In the genomic region with DNA sequence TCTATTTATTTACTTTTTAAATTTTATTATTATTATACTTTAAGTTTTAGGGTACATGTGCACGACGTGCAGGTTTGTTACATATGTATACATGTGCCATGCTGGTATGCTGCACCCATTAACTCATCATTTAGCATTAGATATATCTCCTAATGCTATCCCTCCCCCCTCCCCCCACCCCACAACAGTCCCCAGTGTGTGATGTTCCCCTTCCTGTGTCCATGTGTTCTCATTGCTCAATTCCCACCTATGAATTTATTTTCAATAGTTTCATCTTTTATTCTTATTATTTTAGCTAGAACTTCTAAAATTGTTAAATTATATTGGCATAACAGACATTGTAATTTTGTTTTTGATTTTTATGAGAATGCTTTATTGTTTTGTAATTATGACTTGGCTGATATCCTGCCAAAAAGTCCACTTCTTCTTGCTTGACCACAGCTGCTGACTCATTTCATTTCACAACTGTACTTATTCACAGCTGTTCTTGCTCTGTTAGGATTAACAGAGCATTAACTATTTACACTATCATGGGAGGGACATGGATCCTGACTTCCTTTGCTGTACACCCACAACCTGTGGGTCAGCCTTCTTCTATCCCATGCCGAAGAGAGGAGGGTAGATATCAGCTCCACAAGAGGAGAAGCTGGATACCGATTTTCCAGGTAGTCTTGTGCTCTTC, we compare ENCODE assay signal across 8 cellular contexts. TPM values are rescaled to one million over a fixed set of nuclear protein-coding genes. Genes with fewer than 3 reads are reported as not detected.
DNase-seq lines count a peak whose midpoint lies in the region; ATAC-seq and TF ChIP-seq lines count a peak whose summit lies in the region.
"Not testable (repeated sequence)": the region's sequence is repeated elsewhere in the genome, so short reads cannot be mapped to it uniquely, and the experiment has no call there.

No MANE protein-coding gene starts in this region.

- peak overlapping the region; percentile 57; the same call in 1 of the 2 replicates for H3K9ac ChIP-seq in OCI-LY3 (ENCODE audit: low read length)
- H3K9ac ChIP-seq in fibroblast of lung (ENCODE audit: insufficient read depth, low read length), result not testable (repeated sequence)

- peak overlapping the region; percentile 51 for H3K4me2 ChIP-seq in OCI-LY3 (ENCODE audit: low read length)
- H3K4me2 ChIP-seq in fibroblast of lung (ENCODE audit: extremely low read depth, insufficient read depth, low read length), result peak overlapping the region; percentile 91

- peak overlapping the region; percentile 74 to 77 for H3K4me3 Mint-ChIP-seq in activated T-cell treated with anti-CD3 and anti-CD28 coated beads, Interleukin-2, amount 50 U/mL, for 72 hours

- H3K4me1 Mint-ChIP-seq in activated T-cell treated with anti-CD3 and anti-CD28 coated beads, Interleukin-2, amount 50 U/mL, for 72 hours (ENCODE audit: low read depth), result peaks cover 48% of the 10 kb centered on the region

- WGBS in thymus, result 75% methylated on average over 4 of the region's 4 CpGs

- H3K27me3 ChIP-seq in OCI-LY3 (ENCODE audit: low read depth, low read length); fibroblast of lung (ENCODE audit: control insufficient read depth, insufficient read depth, low read length); thymus (ENCODE audit: control insufficient read depth, insufficient read depth): not testable (repeated sequence)

- not testable (repeated sequence) for H2AFZ ChIP-seq in OCI-LY3 (ENCODE audit: low read depth, low read length); fibroblast of lung (ENCODE audit: low read length)

- not testable (repeated sequence) for H3K9me3 Mint-ChIP-seq in activated T-cell treated with anti-CD3 and anti-CD28 coated beads, Interleukin-2, amount 50 U/mL, for 72 hours

- not testable (repeated sequence) for H3K36me3 ChIP-seq in OCI-LY3 (replicated peaks; ENCODE audit: low read depth, low read length); fibroblast of lung (ENCODE audit: control insufficient read depth, insufficient read depth, low read length); thymus (ENCODE audit: control insufficient read depth, insufficient read depth)

- DNase-seq in GM12864 (ENCODE audit: low read depth) (peak; percentile 42), fibroblast of lung (ENCODE audit: low read depth in 2 of 2) (peak; percentile 95 to 98), mucosa of gallbladder (ENCODE audit: low spot score) (peak; percentile 20)
- peak in 1 of 2 donors; percentile 21 for DNase-seq in activated T-cell treated with anti-CD3 and anti-CD28 coated beads, Interleukin-2, amount 50 U/mL, for 72 hours

- H3K27ac Mint-ChIP-seq in activated T-cell treated with anti-CD3 and anti-CD28 coated beads, Interleukin-2, amount 50 U/mL, for 72 hours, result peak overlapping the region; percentile 91

- H4K20me1 ChIP-seq in OCI-LY3 (ENCODE audit: insufficient read depth, low read length); fibroblast of lung (ENCODE audit: control insufficient read depth, extremely low read depth, insufficient read depth, low read length): not testable (repeated sequence)

- peak overlapping the region; percentile 82 for H3K27ac ChIP-seq in OCI-LY3 (ENCODE audit: low read length)
- peak overlapping the region; percentile 49 for H3K27ac ChIP-seq in fibroblast of lung (ENCODE audit: insufficient read depth, low read length)
- H3K27ac ChIP-seq in thymus (ENCODE audit: low read depth), result peak overlapping the region; percentile 46

- ATAC-seq in GM21619 (IDR thresholded peaks at IDR 0.05; ENCODE audit: unreplicated experiment) (peak; percentile 91), HG03378 (IDR thresholded peaks at IDR 0.05; ENCODE audit: unreplicated experiment) (peak; percentile 93)
- ATAC-seq in activated T-cell treated with anti-CD3 and anti-CD28 coated beads, Interleukin-2, amount 50 U/mL, for 72 hours (replicated peaks in 1 of 2), result peak; percentile 58 to 62

- peaks cover 42% of the 10 kb centered on the region for H3K4me1 ChIP-seq in OCI-LY3 (ENCODE audit: low read length)
- H3K4me1 ChIP-seq in fibroblast of lung (ENCODE audit: control insufficient read depth, extremely low read depth, insufficient read depth, low read length); thymus (ENCODE audit: control insufficient read depth, insufficient read depth, low read length): not testable (repeated sequence)

- H3K9me3 ChIP-seq in OCI-LY3 (ENCODE audit: insufficient read depth, low read length); fibroblast of lung (ENCODE audit: control insufficient read depth, insufficient read depth, low read depth, low read length); thymus (ENCODE audit: control insufficient read depth): not testable (repeated sequence)

- not testable (repeated sequence) for H3K36me3 Mint-ChIP-seq in activated T-cell treated with anti-CD3 and anti-CD28 coated beads, Interleukin-2, amount 50 U/mL, for 72 hours (ENCODE audit: insufficient read depth in 2 of 2)

- H3K79me2 ChIP-seq in OCI-LY3 (ENCODE audit: low read length); fibroblast of lung (ENCODE audit: control insufficient read depth, insufficient read depth, low read length): not testable (repeated sequence)

- peak overlapping the region; percentile 4; the same call in 1 of the 2 replicates for H3K4me3 ChIP-seq in GM12864 (ENCODE audit: low read depth, low read length)
- peak overlapping the region; percentile 40 for H3K4me3 ChIP-seq in OCI-LY3 (ENCODE audit: low read length)
- H3K4me3 ChIP-seq in fibroblast of lung (replicated peaks in 1 of 4; ENCODE audit: control extremely low read depth in 1 of 4, insufficient read depth in 1 of 4, low read depth in 3 of 4, low read length in 4 of 4), result peak overlapping the region; percentile 11 to 82 (median 43)
- H3K4me3 ChIP-seq in thymus (ENCODE audit: low read length), result not testable (repeated sequence)

- not testable (repeated sequence) for H3K27me3 Mint-ChIP-seq in activated T-cell treated with anti-CD3 and anti-CD28 coated beads, Interleukin-2, amount 50 U/mL, for 72 hours (ENCODE audit: low read depth)

- not testable (repeated sequence) for TF ChIP-seq CTCF in GM12864 (IDR thresholded peaks at IDR 0.05; ENCODE audit: low read depth, low read length, missing control alignments); OCI-LY3 (IDR thresholded peaks at IDR 0.05; ENCODE audit: low read depth, low read length); fibroblast of lung (conservative IDR thresholded peaks at IDR 0.05 in 1 of 2, IDR thresholded peaks at IDR 0.05 in 1 of 2; ENCODE audit: low read depth in 1 of 2, low read length in 2 of 2)

RNA-seq across cellular contexts. Expression of a gene that starts 25.5 kb away (rescaled TPM):
- 10 to 100 TPM in 1 of 2 donors, 1 to 10 TPM in 1; 9.8 to 18.7 TPM for total RNA-seq in activated T-cell treated with anti-CD3 and anti-CD28 coated beads, Interleukin-2, amount 50 U/mL, for 72 hours
- total RNA-seq in fibroblast of lung, result 0.51 and 1.2 TPM in 2 replicates
- polyA plus RNA-seq in fibroblast of lung, result 1.1 and 2.9 TPM in 2 replicates
- polyA plus RNA-seq in fibroblast of lung (2012), result 0.99 and 2.4 TPM in 2 replicates
- polyA minus RNA-seq in fibroblast of lung (ENCODE audit: low replicate concordance), result 0.19 and 0.27 TPM in 2 replicates
- 0.26 TPM for total RNA-seq in mucosa of gallbladder
- 6.2 TPM for polyA plus RNA-seq in thymus
